ENCODE assay signal across 1 cellular context in the genomic region with DNA sequence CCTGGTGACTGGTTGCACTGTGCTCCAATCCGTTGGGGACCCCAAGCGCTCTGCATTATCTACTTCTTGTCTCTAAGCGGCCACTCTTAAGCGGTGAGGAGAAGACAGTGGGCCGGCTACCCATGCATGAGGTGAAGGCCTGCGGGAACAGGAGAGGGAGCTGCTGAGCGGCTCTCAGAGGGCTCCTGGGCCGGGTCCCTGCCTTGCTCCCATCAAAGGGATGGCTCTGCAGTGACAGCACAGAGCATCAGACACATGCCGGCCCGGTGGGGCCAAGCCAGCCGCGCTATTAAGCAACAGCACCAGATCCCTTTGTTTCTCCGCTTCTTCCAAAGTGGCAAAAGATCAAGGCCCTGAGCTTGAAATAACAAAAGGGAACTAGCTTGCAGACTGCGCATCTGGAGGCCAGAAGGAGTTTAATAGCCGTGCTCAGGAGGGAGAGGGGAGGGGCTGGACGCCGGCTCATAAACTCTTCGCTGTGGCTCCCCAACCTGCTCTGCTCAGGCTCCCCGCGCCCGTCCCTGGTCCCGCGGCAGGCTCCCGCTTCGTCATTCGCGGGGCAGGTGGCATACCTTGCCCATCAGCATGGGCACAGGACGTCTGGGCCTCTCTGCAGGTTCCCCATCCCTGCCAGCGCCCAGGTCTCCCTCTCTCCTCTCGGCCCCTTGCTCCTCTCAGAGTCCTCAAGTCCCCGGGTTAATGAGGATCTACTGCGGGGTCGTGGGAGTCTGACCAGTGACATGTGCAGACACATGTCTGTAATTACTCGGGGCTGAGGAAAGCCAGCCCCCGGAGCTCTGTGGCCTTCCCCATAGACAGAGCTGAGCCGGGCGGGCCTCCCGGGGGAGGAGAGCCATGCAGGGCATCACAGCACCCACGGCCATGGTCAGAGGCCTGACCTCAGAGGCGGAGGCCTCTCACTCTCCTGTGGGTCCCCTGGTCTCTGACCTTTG.
A peak's percentile ranks its signal among the peaks of the same experiment; 100 is the strongest.
TF ChIP-seq lines count a peak whose summit lies in the region.

No MANE protein-coding gene starts in this region.

TF ChIP-seq in HepG2, 621 proteins besides CTCF, POLR2A, EP300 and RAD21 (continued from another document and continues in another):
- TF ChIP-seq FOXA3 (CRISPR knock-in tag; IDR thresholded peaks at IDR 0.05) (peak; percentile 59), RCOR2 (CRISPR knock-in tag; IDR thresholded peaks at IDR 0.05) (peak; percentile 58; the same call in 1 of the 2 replicates), MED8 (CRISPR knock-in tag; IDR thresholded peaks at IDR 0.05; ENCODE audit: insufficient replicate concordance) (no peak), DR1 (CRISPR knock-in tag; IDR thresholded peaks at IDR 0.05) (no peak), SALL1 (CRISPR knock-in tag; IDR thresholded peaks at IDR 0.05) (peak; percentile 79), HES4 (CRISPR knock-in tag; IDR thresholded peaks at IDR 0.05; ENCODE audit: borderline replicate concordance) (no peak), ZNF101 (CRISPR knock-in tag; IDR thresholded peaks at IDR 0.05; ENCODE audit: borderline replicate concordance, low read depth) (no peak), ZFP90 (CRISPR knock-in tag; IDR thresholded peaks at IDR 0.05; ENCODE audit: borderline replicate concordance) (0 out of 2 replicates have a peak, but pooled peaks have one; percentile 29), ZNF34 (CRISPR knock-in tag; IDR thresholded peaks at IDR 0.05; ENCODE audit: borderline replicate concordance) (no peak), RBM39 (IDR thresholded peaks at IDR 0.05; ENCODE audit: low read depth, low read length, poor library complexity, severe bottlenecking) (no peak), SRY (CRISPR knock-in tag; IDR thresholded peaks at IDR 0.05) (0 out of 2 replicates have a peak, but pooled peaks have one; percentile 43), BRCA1 (CRISPR knock-in tag; IDR thresholded peaks at IDR 0.05) (no peak), RAD51 (IDR thresholded peaks at IDR 0.05; ENCODE audit: borderline replicate concordance) (no peak), NKX3-1 (CRISPR knock-in tag; IDR thresholded peaks at IDR 0.05) (no peak), ZNF883 (CRISPR knock-in tag; IDR thresholded peaks at IDR 0.05; ENCODE audit: not compliant biosample characterization) (peak; percentile 49), KLF16 (CRISPR knock-in tag; IDR thresholded peaks at IDR 0.05) (peak in 1 of 2 experiments; percentile 68; a peak in 1 of 4 replicates), DNMT3B (CRISPR knock-in tag; conservative IDR thresholded peaks at IDR 0.05) (no peak), SMYD3 (CRISPR knock-in tag; IDR thresholded peaks at IDR 0.05) (no peak), HNF4A (CRISPR knock-in tag; IDR thresholded peaks at IDR 0.05) (peak; percentile 33), ZNF550 (CRISPR knock-in tag; IDR thresholded peaks at IDR 0.05; ENCODE audit: borderline replicate concordance) (no peak), STAT5B (CRISPR knock-in tag; IDR thresholded peaks at IDR 0.05) (no peak), ATRX (CRISPR knock-in tag; IDR thresholded peaks at IDR 0.05; ENCODE audit: borderline replicate concordance) (no peak), ZNF776 (CRISPR knock-in tag; IDR thresholded peaks at IDR 0.05) (no peak)
- TF ChIP-seq, protein P1, sequence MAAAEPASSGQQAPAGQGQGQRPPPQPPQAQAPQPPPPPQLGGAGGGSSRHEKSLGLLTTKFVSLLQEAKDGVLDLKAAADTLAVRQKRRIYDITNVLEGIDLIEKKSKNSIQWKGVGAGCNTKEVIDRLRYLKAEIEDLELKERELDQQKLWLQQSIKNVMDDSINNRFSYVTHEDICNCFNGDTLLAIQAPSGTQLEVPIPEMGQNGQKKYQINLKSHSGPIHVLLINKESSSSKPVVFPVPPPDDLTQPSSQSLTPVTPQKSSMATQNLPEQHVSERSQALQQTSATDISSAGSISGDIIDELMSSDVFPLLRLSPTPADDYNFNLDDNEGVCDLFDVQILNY (CRISPR knock-in tag; conservative IDR thresholded peaks at IDR 0.05) = no peak
- TF ChIP-seq, protein P2, sequence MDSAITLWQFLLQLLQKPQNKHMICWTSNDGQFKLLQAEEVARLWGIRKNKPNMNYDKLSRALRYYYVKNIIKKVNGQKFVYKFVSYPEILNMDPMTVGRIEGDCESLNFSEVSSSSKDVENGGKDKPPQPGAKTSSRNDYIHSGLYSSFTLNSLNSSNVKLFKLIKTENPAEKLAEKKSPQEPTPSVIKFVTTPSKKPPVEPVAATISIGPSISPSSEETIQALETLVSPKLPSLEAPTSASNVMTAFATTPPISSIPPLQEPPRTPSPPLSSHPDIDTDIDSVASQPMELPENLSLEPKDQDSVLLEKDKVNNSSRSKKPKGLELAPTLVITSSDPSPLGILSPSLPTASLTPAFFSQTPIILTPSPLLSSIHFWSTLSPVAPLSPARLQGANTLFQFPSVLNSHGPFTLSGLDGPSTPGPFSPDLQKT (CRISPR knock-in tag; IDR thresholded peaks at IDR 0.05; ENCODE audit: borderline replicate concordance) = no peak
- TF ChIP-seq, protein P3, sequence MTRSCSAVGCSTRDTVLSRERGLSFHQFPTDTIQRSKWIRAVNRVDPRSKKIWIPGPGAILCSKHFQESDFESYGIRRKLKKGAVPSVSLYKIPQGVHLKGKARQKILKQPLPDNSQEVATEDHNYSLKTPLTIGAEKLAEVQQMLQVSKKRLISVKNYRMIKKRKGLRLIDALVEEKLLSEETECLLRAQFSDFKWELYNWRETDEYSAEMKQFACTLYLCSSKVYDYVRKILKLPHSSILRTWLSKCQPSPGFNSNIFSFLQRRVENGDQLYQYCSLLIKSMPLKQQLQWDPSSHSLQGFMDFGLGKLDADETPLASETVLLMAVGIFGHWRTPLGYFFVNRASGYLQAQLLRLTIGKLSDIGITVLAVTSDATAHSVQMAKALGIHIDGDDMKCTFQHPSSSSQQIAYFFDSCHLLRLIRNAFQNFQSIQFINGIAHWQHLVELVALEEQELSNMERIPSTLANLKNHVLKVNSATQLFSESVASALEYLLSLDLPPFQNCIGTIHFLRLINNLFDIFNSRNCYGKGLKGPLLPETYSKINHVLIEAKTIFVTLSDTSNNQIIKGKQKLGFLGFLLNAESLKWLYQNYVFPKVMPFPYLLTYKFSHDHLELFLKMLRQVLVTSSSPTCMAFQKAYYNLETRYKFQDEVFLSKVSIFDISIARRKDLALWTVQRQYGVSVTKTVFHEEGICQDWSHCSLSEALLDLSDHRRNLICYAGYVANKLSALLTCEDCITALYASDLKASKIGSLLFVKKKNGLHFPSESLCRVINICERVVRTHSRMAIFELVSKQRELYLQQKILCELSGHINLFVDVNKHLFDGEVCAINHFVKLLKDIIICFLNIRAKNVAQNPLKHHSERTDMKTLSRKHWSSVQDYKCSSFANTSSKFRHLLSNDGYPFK (CRISPR knock-in tag; IDR thresholded peaks at IDR 0.05; ENCODE audit: borderline replicate concordance) = peak; percentile 38; the same call in 1 of the 2 replicates
- TF ChIP-seq, protein P4, sequence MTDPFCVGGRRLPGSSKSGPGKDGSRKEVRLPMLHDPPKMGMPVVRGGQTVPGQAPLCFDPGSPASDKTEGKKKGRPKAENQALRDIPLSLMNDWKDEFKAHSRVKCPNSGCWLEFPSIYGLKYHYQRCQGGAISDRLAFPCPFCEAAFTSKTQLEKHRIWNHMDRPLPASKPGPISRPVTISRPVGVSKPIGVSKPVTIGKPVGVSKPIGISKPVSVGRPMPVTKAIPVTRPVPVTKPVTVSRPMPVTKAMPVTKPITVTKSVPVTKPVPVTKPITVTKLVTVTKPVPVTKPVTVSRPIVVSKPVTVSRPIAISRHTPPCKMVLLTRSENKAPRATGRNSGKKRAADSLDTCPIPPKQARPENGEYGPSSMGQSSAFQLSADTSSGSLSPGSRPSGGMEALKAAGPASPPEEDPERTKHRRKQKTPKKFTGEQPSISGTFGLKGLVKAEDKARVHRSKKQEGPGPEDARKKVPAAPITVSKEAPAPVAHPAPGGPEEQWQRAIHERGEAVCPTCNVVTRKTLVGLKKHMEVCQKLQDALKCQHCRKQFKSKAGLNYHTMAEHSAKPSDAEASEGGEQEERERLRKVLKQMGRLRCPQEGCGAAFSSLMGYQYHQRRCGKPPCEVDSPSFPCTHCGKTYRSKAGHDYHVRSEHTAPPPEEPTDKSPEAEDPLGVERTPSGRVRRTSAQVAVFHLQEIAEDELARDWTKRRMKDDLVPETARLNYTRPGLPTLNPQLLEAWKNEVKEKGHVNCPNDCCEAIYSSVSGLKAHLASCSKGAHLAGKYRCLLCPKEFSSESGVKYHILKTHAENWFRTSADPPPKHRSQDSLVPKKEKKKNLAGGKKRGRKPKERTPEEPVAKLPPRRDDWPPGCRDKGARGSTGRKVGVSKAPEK (CRISPR knock-in tag; IDR thresholded peaks at IDR 0.05; ENCODE audit: borderline replicate concordance) = no peak
- TF ChIP-seq, protein P5, sequence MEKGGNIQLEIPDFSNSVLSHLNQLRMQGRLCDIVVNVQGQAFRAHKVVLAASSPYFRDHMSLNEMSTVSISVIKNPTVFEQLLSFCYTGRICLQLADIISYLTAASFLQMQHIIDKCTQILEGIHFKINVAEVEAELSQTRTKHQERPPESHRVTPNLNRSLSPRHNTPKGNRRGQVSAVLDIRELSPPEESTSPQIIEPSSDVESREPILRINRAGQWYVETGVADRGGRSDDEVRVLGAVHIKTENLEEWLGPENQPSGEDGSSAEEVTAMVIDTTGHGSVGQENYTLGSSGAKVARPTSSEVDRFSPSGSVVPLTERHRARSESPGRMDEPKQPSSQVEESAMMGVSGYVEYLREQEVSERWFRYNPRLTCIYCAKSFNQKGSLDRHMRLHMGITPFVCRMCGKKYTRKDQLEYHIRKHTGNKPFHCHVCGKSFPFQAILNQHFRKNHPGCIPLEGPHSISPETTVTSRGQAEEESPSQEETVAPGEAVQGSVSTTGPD (CRISPR knock-in tag; IDR thresholded peaks at IDR 0.05) = no peak
- TF ChIP-seq, protein P6, sequence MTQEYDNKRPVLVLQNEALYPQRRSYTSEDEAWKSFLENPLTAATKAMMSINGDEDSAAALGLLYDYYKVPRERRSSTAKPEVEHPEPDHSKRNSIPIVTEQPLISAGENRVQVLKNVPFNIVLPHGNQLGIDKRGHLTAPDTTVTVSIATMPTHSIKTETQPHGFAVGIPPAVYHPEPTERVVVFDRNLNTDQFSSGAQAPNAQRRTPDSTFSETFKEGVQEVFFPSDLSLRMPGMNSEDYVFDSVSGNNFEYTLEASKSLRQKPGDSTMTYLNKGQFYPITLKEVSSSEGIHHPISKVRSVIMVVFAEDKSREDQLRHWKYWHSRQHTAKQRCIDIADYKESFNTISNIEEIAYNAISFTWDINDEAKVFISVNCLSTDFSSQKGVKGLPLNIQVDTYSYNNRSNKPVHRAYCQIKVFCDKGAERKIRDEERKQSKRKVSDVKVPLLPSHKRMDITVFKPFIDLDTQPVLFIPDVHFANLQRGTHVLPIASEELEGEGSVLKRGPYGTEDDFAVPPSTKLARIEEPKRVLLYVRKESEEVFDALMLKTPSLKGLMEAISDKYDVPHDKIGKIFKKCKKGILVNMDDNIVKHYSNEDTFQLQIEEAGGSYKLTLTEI (CRISPR knock-in tag; conservative IDR thresholded peaks at IDR 0.05) = no peak
- TF ChIP-seq, protein P7, sequence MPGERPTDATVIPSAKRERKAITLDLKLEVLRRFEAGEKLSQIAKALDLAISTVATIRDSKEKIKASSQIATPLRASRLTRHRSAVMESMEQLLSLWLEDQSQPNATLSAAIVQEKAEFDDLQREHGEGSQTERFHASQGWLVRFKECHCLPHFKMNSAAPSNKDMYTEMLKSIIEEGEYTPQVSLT (CRISPR knock-in tag; IDR thresholded peaks at IDR 0.05; ENCODE audit: borderline replicate concordance, low read depth) = no peak
- TF ChIP-seq, protein P8, sequence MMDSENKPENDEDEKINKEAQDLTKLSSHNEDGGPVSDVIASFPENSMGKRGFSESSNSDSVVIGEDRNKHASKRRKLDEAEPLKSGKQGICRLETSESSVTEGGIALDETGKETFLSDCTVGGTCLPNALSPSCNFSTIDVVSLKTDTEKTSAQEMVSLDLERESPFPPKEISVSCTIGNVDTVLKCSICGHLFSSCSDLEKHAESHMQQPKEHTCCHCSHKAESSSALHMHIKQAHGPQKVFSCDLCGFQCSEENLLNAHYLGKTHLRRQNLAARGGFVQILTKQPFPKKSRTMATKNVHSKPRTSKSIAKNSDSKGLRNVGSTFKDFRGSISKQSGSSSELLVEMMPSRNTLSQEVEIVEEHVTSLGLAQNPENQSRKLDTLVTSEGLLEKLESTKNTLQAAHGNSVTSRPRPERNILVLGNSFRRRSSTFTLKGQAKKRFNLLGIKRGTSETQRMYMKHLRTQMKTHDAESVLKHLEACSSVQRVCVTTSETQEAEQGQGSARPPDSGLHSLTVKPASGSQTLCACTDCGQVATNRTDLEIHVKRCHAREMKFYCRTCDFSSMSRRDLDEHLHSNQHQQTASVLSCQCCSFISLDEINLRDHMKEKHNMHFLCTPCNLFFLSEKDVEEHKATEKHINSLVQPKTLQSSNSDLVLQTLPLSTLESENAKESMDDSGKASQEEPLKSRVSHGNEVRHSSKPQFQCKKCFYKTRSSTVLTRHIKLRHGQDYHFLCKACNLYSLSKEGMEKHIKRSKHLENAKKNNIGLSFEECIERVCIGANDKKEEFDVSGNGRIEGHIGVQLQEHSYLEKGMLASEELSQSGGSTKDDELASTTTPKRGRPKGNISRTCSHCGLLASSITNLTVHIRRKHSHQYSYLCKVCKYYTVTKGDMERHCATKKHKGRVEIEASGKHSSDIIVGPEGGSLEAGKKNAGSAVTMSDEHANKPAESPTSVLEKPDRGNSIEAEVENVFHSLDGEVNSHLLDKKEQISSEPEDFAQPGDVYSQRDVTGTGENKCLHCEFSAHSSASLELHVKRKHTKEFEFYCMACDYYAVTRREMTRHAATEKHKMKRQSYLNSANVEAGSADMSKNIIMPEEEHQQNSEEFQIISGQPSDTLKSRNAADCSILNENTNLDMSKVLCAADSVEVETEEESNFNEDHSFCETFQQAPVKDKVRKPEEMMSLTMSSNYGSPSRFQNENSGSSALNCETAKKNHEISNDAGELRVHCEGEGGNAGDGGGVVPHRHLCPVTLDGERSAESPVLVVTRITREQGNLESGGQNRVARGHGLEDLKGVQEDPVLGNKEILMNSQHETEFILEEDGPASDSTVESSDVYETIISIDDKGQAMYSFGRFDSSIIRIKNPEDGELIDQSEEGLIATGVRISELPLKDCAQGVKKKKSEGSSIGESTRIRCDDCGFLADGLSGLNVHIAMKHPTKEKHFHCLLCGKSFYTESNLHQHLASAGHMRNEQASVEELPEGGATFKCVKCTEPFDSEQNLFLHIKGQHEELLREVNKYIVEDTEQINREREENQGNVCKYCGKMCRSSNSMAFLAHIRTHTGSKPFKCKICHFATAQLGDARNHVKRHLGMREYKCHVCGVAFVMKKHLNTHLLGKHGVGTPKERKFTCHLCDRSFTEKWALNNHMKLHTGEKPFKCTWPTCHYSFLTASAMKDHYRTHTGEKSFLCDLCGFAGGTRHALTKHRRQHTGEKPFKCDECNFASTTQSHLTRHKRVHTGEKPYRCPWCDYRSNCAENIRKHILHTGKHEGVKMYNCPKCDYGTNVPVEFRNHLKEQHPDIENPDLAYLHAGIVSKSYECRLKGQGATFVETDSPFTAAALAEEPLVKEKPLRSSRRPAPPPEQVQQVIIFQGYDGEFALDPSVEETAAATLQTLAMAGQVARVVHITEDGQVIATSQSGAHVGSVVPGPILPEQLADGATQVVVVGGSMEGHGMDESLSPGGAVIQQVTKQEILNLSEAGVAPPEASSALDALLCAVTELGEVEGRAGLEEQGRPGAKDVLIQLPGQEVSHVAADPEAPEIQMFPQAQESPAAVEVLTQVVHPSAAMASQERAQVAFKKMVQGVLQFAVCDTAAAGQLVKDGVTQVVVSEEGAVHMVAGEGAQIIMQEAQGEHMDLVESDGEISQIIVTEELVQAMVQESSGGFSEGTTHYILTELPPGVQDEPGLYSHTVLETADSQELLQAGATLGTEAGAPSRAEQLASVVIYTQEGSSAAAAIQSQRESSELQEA (CRISPR knock-in tag; IDR thresholded peaks at IDR 0.05; ENCODE audit: not compliant biosample characterization) = no peak
- TF ChIP-seq, protein P9, sequence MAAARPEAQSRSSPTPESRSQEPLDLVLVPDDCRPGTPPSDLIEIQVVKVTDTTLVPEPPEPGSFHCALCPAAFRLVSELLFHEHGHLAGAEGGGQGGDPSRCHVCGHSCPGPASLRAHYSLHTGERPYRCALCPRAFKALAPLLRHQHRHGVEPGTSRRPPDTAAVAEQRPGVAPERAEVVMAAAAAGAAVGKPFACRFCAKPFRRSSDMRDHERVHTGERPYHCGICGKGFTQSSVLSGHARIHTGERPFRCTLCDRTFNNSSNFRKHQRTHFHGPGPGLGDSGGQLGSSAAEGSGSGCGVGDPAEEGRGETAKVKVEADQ (CRISPR knock-in tag; IDR thresholded peaks at IDR 0.05; ENCODE audit: borderline replicate concordance) = no peak
